8 cellular contexts compared by ENCODE assay signal in the genomic region with DNA sequence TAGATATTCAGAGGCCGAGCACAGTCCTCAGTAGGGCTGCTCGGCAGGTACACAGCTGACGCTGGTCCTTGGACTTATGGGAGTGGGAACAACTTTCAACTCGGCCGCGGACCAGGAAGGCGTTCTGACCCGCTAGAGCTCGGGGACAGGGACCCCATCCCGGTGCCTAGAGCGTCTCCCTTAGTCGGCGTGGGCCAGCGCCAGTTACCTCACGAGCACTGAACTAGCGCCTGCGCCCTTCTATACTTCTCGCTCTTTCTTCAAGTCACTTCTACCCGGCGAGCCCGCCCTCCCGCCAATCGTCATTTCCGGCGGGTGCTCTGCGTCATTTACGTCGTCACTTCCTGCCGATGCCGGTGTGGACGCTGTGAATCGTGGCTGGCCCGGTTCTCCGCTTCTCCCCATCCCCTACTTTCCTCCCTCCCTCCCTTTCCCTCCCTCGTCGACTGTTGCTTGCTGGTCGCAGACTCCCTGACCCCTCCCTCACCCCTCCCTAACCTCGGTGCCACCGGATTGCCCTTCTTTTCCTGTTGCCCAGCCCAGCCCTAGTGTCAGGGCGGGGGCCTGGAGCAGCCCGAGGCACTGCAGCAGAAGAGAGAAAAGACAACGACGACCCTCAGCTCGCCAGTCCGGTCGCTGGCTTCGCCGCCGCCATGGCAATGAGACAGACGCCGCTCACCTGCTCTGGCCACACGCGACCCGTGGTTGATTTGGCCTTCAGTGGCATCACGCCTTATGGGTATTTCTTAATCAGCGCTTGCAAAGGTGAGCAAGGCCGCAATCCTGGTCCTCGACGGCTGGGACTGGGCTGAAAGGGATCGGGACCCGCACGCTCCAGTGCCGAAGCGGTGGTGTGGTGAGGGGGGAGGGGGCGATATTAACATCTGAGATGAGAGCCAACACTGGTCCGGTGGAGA. TPM values are rescaled to one million over a fixed set of nuclear protein-coding genes. Genes with fewer than 3 reads are reported as not detected.
DNase-seq lines count a peak whose midpoint lies in the region; ATAC-seq and TF ChIP-seq lines count a peak whose summit lies in the region.

A gene with protein sequence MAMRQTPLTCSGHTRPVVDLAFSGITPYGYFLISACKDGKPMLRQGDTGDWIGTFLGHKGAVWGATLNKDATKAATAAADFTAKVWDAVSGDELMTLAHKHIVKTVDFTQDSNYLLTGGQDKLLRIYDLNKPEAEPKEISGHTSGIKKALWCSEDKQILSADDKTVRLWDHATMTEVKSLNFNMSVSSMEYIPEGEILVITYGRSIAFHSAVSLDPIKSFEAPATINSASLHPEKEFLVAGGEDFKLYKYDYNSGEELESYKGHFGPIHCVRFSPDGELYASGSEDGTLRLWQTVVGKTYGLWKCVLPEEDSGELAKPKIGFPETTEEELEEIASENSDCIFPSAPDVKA (plus strand): TSS at position 333 of the 917 bp plus-strand sequence. CDS start 321 bp downstream, at position 654.

- peaks cover 7% of the 10 kb centered on the region for H3K9me3 Mint-ChIP-seq in activated CD4-positive, alpha-beta T cell treated with anti-CD3 and anti-CD28 coated beads, Interleukin-2, amount 10 ng/mL, durations not matched to agents 24 days and 14 days

- H3K4me3 Mint-ChIP-seq in activated CD4-positive, alpha-beta T cell treated with anti-CD3 and anti-CD28 coated beads, Interleukin-2, amount 10 ng/mL, durations not matched to agents 24 days and 14 days: peak within 1 kb of the TSS; percentile 97

- ATAC-seq in GM19324 (IDR thresholded peaks at IDR 0.05; ENCODE audit: low FRiP score, unreplicated experiment) (peak; percentile 98), HG03469 (IDR thresholded peaks at IDR 0.05; ENCODE audit: unreplicated experiment) (peak; percentile 95), left colon (peak; percentile 92)

- H3K27ac ChIP-seq in coronary artery: peak within 1 kb of the TSS; percentile 94 to 98

- TF ChIP-seq CTCF in BJ (IDR thresholded peaks at IDR 0.05; ENCODE audit: insufficient read depth, low read depth, low read length) (no peak), coronary artery (IDR thresholded peaks at IDR 0.05) (no peak)

- peak within 1 kb of the TSS; percentile 95 for H3K4me3 ChIP-seq in BJ (ENCODE audit: low read depth, low read length)
- H3K4me3 ChIP-seq in coronary artery: peak within 1 kb of the TSS; percentile 94

- peaks cover 38% of the 10 kb centered on the region for H3K4me1 Mint-ChIP-seq in activated CD4-positive, alpha-beta T cell treated with anti-CD3 and anti-CD28 coated beads, Interleukin-2, amount 10 ng/mL, durations not matched to agents 24 days and 14 days

- no peaks in the 10 kb centered on the region for H3K27me3 ChIP-seq in BJ (ENCODE audit: control insufficient read depth, insufficient read depth, low read length)

- peaks cover 3% of the 10 kb centered on the region for H3K27me3 Mint-ChIP-seq in activated CD4-positive, alpha-beta T cell treated with anti-CD3 and anti-CD28 coated beads, Interleukin-2, amount 10 ng/mL, durations not matched to agents 24 days and 14 days

- POLR2A ChIA-PET in BJ (lab: Charles Lee): no interaction called here

- H3K36me3 Mint-ChIP-seq in activated CD4-positive, alpha-beta T cell treated with anti-CD3 and anti-CD28 coated beads, Interleukin-2, amount 10 ng/mL, durations not matched to agents 24 days and 14 days (ENCODE audit: low read depth): peaks cover 41% of the 10 kb centered on the region

- CTCF ChIA-PET in BJ (lab: Yijun Ruan, JAX): interaction anchor here (0.6 to 2.2 kb wide), 4 partner anchors 12 to 292 kb away, joined by 3 to 7 read pairs (median 4); no protein-coding TSS in a partner anchor

- peak within 1 kb of the TSS; percentile 94 for H3K27ac Mint-ChIP-seq in activated CD4-positive, alpha-beta T cell treated with anti-CD3 and anti-CD28 coated beads, Interleukin-2, amount 10 ng/mL, durations not matched to agents 24 days and 14 days

- intact Hi-C loops in activated CD4-positive, alpha-beta T cell treated with anti-CD3 and anti-CD28 coated beads, Interleukin-2, amount 10 ng/mL, durations not matched to agents 24 days and 14 days (cut with micrococcal nuclease): loop anchor here (1.0 to 10.0 kb wide), 8 partner anchors 17 to 1112 kb away; a partner anchor contains a TSS
- intact Hi-C loops in left colon (cut with DNase I, micrococcal nuclease): no loop called here

- DNase-seq in BJ (ENCODE audit: low read depth) (peak; percentile 89), NCI-H526 treated with DMSO at 0.1 percent for 48 hours (lab: John Stamatoyannopoulos, UW) (peak; percentile 98), coronary artery (ENCODE audit: low spot score) (peak; percentile 99), left colon (peak; percentile 95 to 97)
- DNase-seq in activated CD4-positive, alpha-beta T cell treated with anti-CD3 and anti-CD28 coated beads, Interleukin-2, amount 10 ng/mL, durations not matched to agents 24 days and 14 days: peak; percentile 99
- DNase-seq in stimulated activated CD4-positive, alpha-beta T cell treated with anti-CD3 and anti-CD28 coated beads, Interleukin-1b, Interleukin-23, amount 100 ng/mL, for 48 hours: peak; percentile 95

- H3K36me3 ChIP-seq in BJ (ENCODE audit: control insufficient read depth, insufficient read depth, low read length): no peaks in the 10 kb centered on the region

RNA-seq across cellular contexts. Expression of the gene that starts here (rescaled TPM):
- polyA plus RNA-seq in BJ (2011; rRNA removed): 54.1 and 103 TPM in 2 replicates
- polyA minus RNA-seq in BJ (2011; rRNA and poly(A)+ RNA removed): 91.7 and 169 TPM in 2 replicates
- total RNA-seq in activated CD4-positive, alpha-beta T cell treated with anti-CD3 and anti-CD28 coated beads, Interleukin-2, amount 10 ng/mL, durations not matched to agents 24 days and 14 days: 162 and 166 TPM in 2 replicates
- 10 to 100 TPM; 74.4 to 75.6 TPM for total RNA-seq in left colon

Comparison
In these comparisons a context has a peak if more than half of its experiments do, and no peak if none do; other contexts are left out.
1. Peak in every context shown above with its lines: DNase-seq, ATAC-seq, H3K4me3 ChIP-seq and H3K27ac ChIP-seq.